ENCODE assay signal across 8 cellular contexts in the genomic region with DNA sequence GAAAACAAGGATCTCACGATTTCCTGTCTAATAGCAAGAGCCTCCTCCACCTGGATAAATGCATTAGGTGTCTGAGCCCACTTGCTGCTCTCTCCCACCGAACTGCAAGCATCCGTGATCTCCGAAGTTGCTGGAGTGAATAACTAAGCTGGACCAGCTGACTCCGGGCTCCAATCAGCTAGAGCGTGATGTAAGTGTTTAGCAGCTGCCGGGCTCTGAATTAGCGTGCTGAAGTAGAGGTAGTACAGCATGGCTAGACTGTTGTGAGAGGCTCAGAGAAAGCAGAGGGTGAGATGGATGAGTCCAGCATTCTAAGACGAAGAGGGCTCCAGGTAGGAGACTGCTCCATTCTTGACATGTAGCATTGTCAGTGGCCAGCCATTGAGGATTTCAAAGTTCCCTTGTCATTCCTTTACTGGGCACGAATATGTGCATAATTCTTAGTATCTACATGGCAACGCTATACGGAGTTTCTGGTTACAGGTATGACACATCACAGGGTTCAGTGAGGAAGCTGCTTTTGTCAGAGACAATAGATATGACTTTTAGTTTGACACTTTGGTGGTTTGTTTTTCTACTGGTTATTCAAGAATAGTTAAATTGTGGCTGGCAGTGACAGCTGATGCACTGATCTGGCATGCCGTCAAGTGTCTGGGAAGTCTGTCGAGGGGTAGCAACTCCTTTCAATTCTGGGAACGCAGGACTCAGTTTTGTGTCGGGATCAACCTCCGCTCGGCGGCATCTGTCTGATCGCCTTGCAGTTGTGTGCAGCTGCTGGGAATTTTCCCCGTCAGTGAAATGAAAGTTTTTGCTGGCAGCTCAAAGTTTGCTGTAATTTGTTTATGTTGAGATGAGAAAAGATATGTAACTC.
DNase-seq lines count a peak whose midpoint lies in the region; ATAC-seq and TF ChIP-seq lines count a peak whose summit lies in the region.

No MANE protein-coding gene starts in this region.

- peak overlapping the region in 1 of 4 donors; percentile 44 for H3K27ac ChIP-seq in esophagus muscularis mucosa (replicated peaks in 1 of 4)

- no peaks in the 10 kb centered on the region for H3K27me3 ChIP-seq in esophagus muscularis mucosa

- H3K4me3 ChIP-seq in esophagus muscularis mucosa = peak overlapping the region; percentile 41 to 56 (median 49)
- no peak overlapping the region for H3K4me3 ChIP-seq in mucosa of descending colon

- intact Hi-C loops in esophagus muscularis mucosa (cut with DNase I) = no loop called here
- intact Hi-C loops in mucosa of descending colon (cut with DNase I, micrococcal nuclease) = no loop called here

- peaks cover 9 to 18% (median 16%) of the 10 kb centered on the region in 4 donors for H3K4me1 ChIP-seq in esophagus muscularis mucosa
- peaks cover 8% of the 10 kb centered on the region for H3K4me1 ChIP-seq in mucosa of descending colon (ENCODE audit: low read depth)

- under 1% methylated on average over 21 of the region's 21 CpGs for WGBS in esophagus muscularis mucosa

- H3K36me3 Mint-ChIP-seq in stimulated activated memory B cell treated with anti-CD40 and anti-IgM and Interleukin-4, amounts not matched to agents 10 μg/mL and 1 μg/mL and 100 μg/mL, for 72 hours = no peaks in the 10 kb centered on the region

- no peak for TF ChIP-seq CTCF in esophagus muscularis mucosa (IDR thresholded peaks at IDR 0.05)
- TF ChIP-seq CTCF in mucosa of descending colon (IDR thresholded peaks at IDR 0.05) = no peak

- H3K9me3 ChIP-seq in esophagus muscularis mucosa (no peaks in the 10 kb centered on the region), mucosa of descending colon (no peaks in the 10 kb centered on the region)

- peaks cover 18% of the 10 kb centered on the region for H3K27me3 Mint-ChIP-seq in stimulated activated memory B cell treated with anti-CD40 and anti-IgM and Interleukin-4, amounts not matched to agents 10 μg/mL and 1 μg/mL and 100 μg/mL, for 72 hours

- no peak for TF ChIP-seq POLR2A in esophagus muscularis mucosa (IDR thresholded peaks at IDR 0.05; ENCODE audit: low read depth)

- peak overlapping the region; percentile 70 for H3K27ac Mint-ChIP-seq in stimulated activated memory B cell treated with anti-CD40 and anti-IgM and Interleukin-4, amounts not matched to agents 10 μg/mL and 1 μg/mL and 100 μg/mL, for 72 hours

- ATAC-seq in HG02571 (IDR thresholded peaks at IDR 0.05; ENCODE audit: unreplicated experiment) = peak; percentile 74
- ATAC-seq in mucosa of descending colon = peak; percentile 96
- ATAC-seq in stimulated activated memory B cell treated with anti-CD40 and anti-IgM and Interleukin-4, amounts not matched to agents 10 μg/mL and 1 μg/mL and 100 μg/mL, for 72 hours = peak; percentile 96

- H3K4me3 Mint-ChIP-seq in stimulated activated memory B cell treated with anti-CD40 and anti-IgM and Interleukin-4, amounts not matched to agents 10 μg/mL and 1 μg/mL and 100 μg/mL, for 72 hours = peak overlapping the region; percentile 75

- no peaks in the 10 kb centered on the region for H3K9me3 Mint-ChIP-seq in stimulated activated memory B cell treated with anti-CD40 and anti-IgM and Interleukin-4, amounts not matched to agents 10 μg/mL and 1 μg/mL and 100 μg/mL, for 72 hours

- peaks cover 16% of the 10 kb centered on the region for H3K4me1 Mint-ChIP-seq in stimulated activated memory B cell treated with anti-CD40 and anti-IgM and Interleukin-4, amounts not matched to agents 10 μg/mL and 1 μg/mL and 100 μg/mL, for 72 hours

- no peak for TF ChIP-seq EP300 in esophagus muscularis mucosa (IDR thresholded peaks at IDR 0.05)

- H3K36me3 ChIP-seq in esophagus muscularis mucosa (no peaks in the 10 kb centered on the region), mucosa of descending colon (ENCODE audit: low read depth) (no peaks in the 10 kb centered on the region)

- peak; percentile 6 for DNase-seq in DMS 273 treated with DMSO at 0.1 percent for 48 hours (lab: John Stamatoyannopoulos, UW)
- DNase-seq in NCI-H524 treated with DMSO at 0.1 percent for 48 hours (lab: John Stamatoyannopoulos, UW) = peak; percentile 81
- DNase-seq in activated T-cell treated with anti-CD3 and anti-CD28 coated beads, Interleukin-2, amount 50 U/mL, for 1 hour = peak; percentile 50
- DNase-seq in esophagus muscularis mucosa (ENCODE audit: extremely low spot score) = no peak
- DNase-seq in mucosa of descending colon = peak in 2 of 3 donors; percentile 35 to 69
- no peak for DNase-seq in 8988T

Comparison
In these comparisons a context has a peak if more than half of its experiments do, and no peak if none do; other contexts are left out.
1. DNase-seq: peak in DMS 273 treated with DMSO at 0.1 percent for 48 hours (single experiment), NCI-H524 treated with DMSO at 0.1 percent for 48 hours (single experiment), activated T-cell treated with anti-CD3 and anti-CD28 coated beads, Interleukin-2, amount 50 U/mL, for 1 hour (single experiment) and mucosa of descending colon (2 of 3); none in esophagus muscularis mucosa (single experiment) and 8988T (single experiment).
2. Peak in every context shown above with its lines, with median percentiles within 50 percentile points of each other: ATAC-seq.